1 cellular context compared by ENCODE assay signal in the genomic region with DNA sequence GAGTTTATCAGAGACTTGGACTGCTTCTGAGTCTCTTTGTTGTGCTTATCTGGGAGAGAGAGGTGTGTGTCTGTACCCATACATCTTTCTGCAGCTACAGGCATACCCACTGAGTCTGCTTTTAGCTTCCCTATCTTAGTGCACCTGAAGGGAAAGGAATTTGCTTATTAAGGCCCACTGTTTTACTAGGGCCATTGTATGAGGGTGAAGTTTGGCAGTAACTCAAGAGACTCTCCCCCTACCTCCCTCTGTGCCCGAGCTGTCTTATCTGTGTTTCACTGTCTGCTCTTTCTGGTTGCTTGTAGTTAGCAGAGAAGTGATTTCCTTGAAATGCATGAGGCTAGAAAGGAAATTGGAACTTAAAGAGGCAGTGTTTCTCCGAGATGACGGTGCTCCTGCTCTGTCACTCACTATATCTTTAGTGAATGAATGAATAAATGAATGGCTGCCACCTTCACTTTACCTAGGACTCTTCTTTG.
TF ChIP-seq lines count a peak whose summit lies in the region.

No MANE protein-coding gene starts in this region.

TF ChIP-seq in K562, 482 proteins besides CTCF, POLR2A, EP300 and RAD21 (continued from another document and continues in another):
- TF ChIP-seq SUPT5H (IDR thresholded peaks at IDR 0.05) (no peak), DMBX1 (CRISPR knock-in tag; IDR thresholded peaks at IDR 0.05; ENCODE audit: borderline replicate concordance) (no peak), POLR2G (IDR thresholded peaks at IDR 0.05; ENCODE audit: low read depth, low read length) (no peak), MED1 (CRISPR knock-in tag; IDR thresholded peaks at IDR 0.05; ENCODE audit: borderline replicate concordance) (no peak), HDAC2 (IDR thresholded peaks at IDR 0.05) (peak; percentile 65; the same call in 1 of the 2 replicates), RBM22 (IDR thresholded peaks at IDR 0.05; ENCODE audit: low read depth, low read length, poor library complexity, severe bottlenecking) (no peak), ZNF217 (CRISPR knock-in tag; IDR thresholded peaks at IDR 0.05) (no peak), SMARCE1 (IDR thresholded peaks at IDR 0.05) (peak; percentile 63; the same call in 1 of the 2 replicates), NR2F6 (CRISPR knock-in tag; IDR thresholded peaks at IDR 0.05) (no peak), BDP1 (IDR thresholded peaks at IDR 0.05; ENCODE audit: insufficient read depth, insufficient read length) (no peak), NR2C1 (IDR thresholded peaks at IDR 0.05) (no peak), NR2C1 (tag; IDR thresholded peaks at IDR 0.05) (no peak), PKNOX1 (IDR thresholded peaks at IDR 0.05) (peak; percentile 82), SIX5 (IDR thresholded peaks at IDR 0.05; ENCODE audit: borderline replicate concordance in 1 of 2, insufficient read depth in 1 of 2, low read depth in 1 of 2, low read length in 2 of 2) (no peak), GTF2B (IDR thresholded peaks at IDR 0.05; ENCODE audit: extremely low read depth, insufficient read length) (no peak), ZBTB43 (CRISPR knock-in tag; IDR thresholded peaks at IDR 0.05) (no peak), SAFB2 (IDR thresholded peaks at IDR 0.05; ENCODE audit: borderline replicate concordance, low read depth, low read length, severe bottlenecking) (no peak), ZNF445 (CRISPR knock-in tag; IDR thresholded peaks at IDR 0.05; ENCODE audit: low read depth) (no peak), ZFP36 (IDR thresholded peaks at IDR 0.05; ENCODE audit: low read depth, low read length, partially characterized antibody) (no peak), ZEB2 (IDR thresholded peaks at IDR 0.05) (peak; percentile 69; the same call in 1 of the 2 replicates), TAL1 (IDR thresholded peaks at IDR 0.05) (peak; percentile 89), LCOR (CRISPR knock-in tag; IDR thresholded peaks at IDR 0.05) (no peak), NEUROD1 (IDR thresholded peaks at IDR 0.05; ENCODE audit: borderline replicate concordance, low read depth, low read length, partially characterized antibody) (no peak), THRB (CRISPR knock-in tag; conservative IDR thresholded peaks at IDR 0.05) (no peak), KLF16 (IDR thresholded peaks at IDR 0.05) (peak; percentile 26; the same call in 1 of the 2 replicates), RNF219 (CRISPR knock-in tag; IDR thresholded peaks at IDR 0.05) (no peak), RFX5 (IDR thresholded peaks at IDR 0.05; ENCODE audit: low read depth, low read length) (no peak), KDM1A (IDR thresholded peaks at IDR 0.05) (peak; percentile 91 to 94), SOX6 (IDR thresholded peaks at IDR 0.05) (peak; percentile 92), SMARCA4 (IDR thresholded peaks at IDR 0.05) (peak; percentile 76), NUFIP1 (IDR thresholded peaks at IDR 0.05; ENCODE audit: partially characterized antibody) (no peak), CBFA2T2 (conservative IDR thresholded peaks at IDR 0.05) (peak; percentile 94), SMAD4 (CRISPR knock-in tag; conservative IDR thresholded peaks at IDR 0.05) (peak; percentile 59), MTA2 (IDR thresholded peaks at IDR 0.05; ENCODE audit: low read depth) (peak; percentile 78), TRIM28 (IDR thresholded peaks at IDR 0.05) (no peak), CGGBP1 (CRISPR knock-in tag; IDR thresholded peaks at IDR 0.05) (no peak), ZNF184 (CRISPR knock-in tag; IDR thresholded peaks at IDR 0.05) (no peak), TAF15 (IDR thresholded peaks at IDR 0.05; ENCODE audit: low read depth, low read length) (no peak), NCOA1 (IDR thresholded peaks at IDR 0.05; ENCODE audit: low read depth) (peak; percentile 18; the same call in 1 of the 2 replicates), HDAC1 (IDR thresholded peaks at IDR 0.05) (peak in 1 of 2 experiments; percentile 64; a peak in 3 of 4 replicates), HOMEZ (CRISPR knock-in tag; IDR thresholded peaks at IDR 0.05) (no peak), CHCHD3 (CRISPR knock-in tag; IDR thresholded peaks at IDR 0.05) (no peak), CHAMP1 (IDR thresholded peaks at IDR 0.05) (0 out of 2 replicates have a peak, but pooled peaks have one; percentile 14), RHOXF2B (CRISPR knock-in tag; conservative IDR thresholded peaks at IDR 0.05) (no peak), RCOR1 (IDR thresholded peaks at IDR 0.05; ENCODE audit: borderline replicate concordance in 1 of 2, low read depth in 2 of 2, low read length in 2 of 2) (peak in 1 of 2 experiments; percentile 78; a peak in 3 of 4 replicates)
- TF ChIP-seq, protein P1, sequence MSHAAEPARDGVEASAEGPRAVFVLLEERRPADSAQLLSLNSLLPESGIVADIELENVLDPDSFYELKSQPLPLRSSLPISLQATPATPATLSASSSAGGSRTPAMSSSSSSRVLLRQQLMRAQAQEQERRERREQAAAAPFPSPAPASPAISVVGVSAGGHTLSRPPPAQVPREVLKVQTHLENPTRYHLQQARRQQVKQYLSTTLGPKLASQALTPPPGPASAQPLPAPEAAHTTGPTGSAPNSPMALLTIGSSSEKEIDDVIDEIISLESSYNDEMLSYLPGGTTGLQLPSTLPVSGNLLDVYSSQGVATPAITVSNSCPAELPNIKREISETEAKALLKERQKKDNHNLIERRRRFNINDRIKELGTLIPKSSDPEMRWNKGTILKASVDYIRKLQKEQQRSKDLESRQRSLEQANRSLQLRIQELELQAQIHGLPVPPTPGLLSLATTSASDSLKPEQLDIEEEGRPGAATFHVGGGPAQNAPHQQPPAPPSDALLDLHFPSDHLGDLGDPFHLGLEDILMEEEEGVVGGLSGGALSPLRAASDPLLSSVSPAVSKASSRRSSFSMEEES (CRISPR knock-in tag; IDR thresholded peaks at IDR 0.05), result no peak
- TF ChIP-seq, protein P2, sequence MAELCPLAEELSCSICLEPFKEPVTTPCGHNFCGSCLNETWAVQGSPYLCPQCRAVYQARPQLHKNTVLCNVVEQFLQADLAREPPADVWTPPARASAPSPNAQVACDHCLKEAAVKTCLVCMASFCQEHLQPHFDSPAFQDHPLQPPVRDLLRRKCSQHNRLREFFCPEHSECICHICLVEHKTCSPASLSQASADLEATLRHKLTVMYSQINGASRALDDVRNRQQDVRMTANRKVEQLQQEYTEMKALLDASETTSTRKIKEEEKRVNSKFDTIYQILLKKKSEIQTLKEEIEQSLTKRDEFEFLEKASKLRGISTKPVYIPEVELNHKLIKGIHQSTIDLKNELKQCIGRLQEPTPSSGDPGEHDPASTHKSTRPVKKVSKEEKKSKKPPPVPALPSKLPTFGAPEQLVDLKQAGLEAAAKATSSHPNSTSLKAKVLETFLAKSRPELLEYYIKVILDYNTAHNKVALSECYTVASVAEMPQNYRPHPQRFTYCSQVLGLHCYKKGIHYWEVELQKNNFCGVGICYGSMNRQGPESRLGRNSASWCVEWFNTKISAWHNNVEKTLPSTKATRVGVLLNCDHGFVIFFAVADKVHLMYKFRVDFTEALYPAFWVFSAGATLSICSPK (IDR thresholded peaks at IDR 0.05; ENCODE audit: borderline replicate concordance), result no peak
- TF ChIP-seq, protein P3, sequence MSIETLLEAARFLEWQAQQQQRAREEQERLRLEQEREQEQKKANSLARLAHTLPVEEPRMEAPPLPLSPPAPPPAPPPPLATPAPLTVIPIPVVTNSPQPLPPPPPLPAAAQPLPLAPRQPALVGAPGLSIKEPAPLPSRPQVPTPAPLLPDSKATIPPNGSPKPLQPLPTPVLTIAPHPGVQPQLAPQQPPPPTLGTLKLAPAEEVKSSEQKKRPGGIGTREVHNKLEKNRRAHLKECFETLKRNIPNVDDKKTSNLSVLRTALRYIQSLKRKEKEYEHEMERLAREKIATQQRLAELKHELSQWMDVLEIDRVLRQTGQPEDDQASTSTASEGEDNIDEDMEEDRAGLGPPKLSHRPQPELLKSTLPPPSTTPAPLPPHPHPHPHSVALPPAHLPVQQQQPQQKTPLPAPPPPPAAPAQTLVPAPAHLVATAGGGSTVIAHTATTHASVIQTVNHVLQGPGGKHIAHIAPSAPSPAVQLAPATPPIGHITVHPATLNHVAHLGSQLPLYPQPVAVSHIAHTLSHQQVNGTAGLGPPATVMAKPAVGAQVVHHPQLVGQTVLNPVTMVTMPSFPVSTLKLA (conservative IDR thresholded peaks at IDR 0.05), result 0 out of 4 replicates have a peak, but pooled peaks of 1 of the 2 experiments have one; percentile 22
- TF ChIP-seq, protein P4, sequence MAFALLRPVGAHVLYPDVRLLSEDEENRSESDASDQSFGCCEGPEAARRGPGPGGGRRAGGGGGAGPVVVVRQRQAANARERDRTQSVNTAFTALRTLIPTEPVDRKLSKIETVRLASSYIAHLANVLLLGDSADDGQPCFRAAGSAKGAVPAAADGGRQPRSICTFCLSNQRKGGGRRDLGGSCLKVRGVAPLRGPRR (CRISPR knock-in tag; IDR thresholded peaks at IDR 0.05), result no peak
